In genomic region chr11:83292709-83293435, GRCh38 we compare ENCODE assay signal across 8 cellular contexts. TPM values are rescaled to one million over a fixed set of nuclear protein-coding genes. Genes with fewer than 3 reads are reported as not detected.
DNase-seq lines count a peak whose midpoint lies in the region; ATAC-seq, FAIRE-seq and TF ChIP-seq lines count a peak whose summit lies in the region.
"Had no signal": no experiment of that assay in that cellular context is flagged by ENCODE, and none has a peak within 500 bp of the region (broad histone marks: within the 10 kb centered on the region; RNA-seq: fewer than 3 reads in every experiment).

No MANE protein-coding gene starts in this region.

- peak; percentile 87 for TF ChIP-seq CTCF in OCI-LY7 (conservative IDR thresholded peaks at IDR 0.05; ENCODE audit: low read length)

- peak overlapping the region; percentile 94; the same call in 1 of the 2 replicates for H2AFZ ChIP-seq in OCI-LY7 (ENCODE audit: low read length)

- intact Hi-C loops in OCI-LY7 (cut with micrococcal nuclease; ENCODE audit: unreplicated experiment) = loop anchor here (5.0 kb wide), 2 partner anchors 429 to 524 kb away; no protein-coding TSS in a partner anchor

- no peak for FAIRE-seq in small intestine (lab: Jason Lieb, UNC)

- H3K4me1 ChIP-seq in OCI-LY7 (ENCODE audit: insufficient read depth, low read length, poor library complexity, severe bottlenecking) (peaks cover 33% of the 10 kb centered on the region), iPS DF 6.9 (ENCODE audit: control insufficient read depth, insufficient read depth, low read length) (peaks cover 1% of the 10 kb centered on the region; the same call in 1 of the 2 replicates), small intestine (ENCODE audit: control insufficient read depth in 2 of 2, insufficient read depth in 1 of 2, low read depth in 1 of 2, low read length in 1 of 2) (no peaks in the 10 kb centered on the region)

- peak overlapping the region; percentile 73 for H3K4me2 ChIP-seq in OCI-LY7 (ENCODE audit: low read length)

- no CpG with 5 or more reads among the region's 7 CpGs for whole genome bisulfite sequencing in iPS DF 6.9 (ENCODE audit: insufficient coverage, insufficient read length)
- WGBS in small intestine, 3 donors = 48 to 55% (median 52%) methylated on average over 7 of the region's 7 CpGs

- no peaks in the 10 kb centered on the region for H3K9me2 ChIP-seq in OCI-LY7 (ENCODE audit: insufficient read depth, low read length)

- DNase-seq in ELR (ENCODE audit: low read depth) (peak; percentile 81), HK-2 (ENCODE audit: unreplicated experiment) (peak; percentile 1), OCI-LY7 (ENCODE audit: low spot score) (peak; percentile 75), astrocyte of the hippocampus (ENCODE audit: low read depth, low spot score) (peak; percentile 81), iPS DF 6.9 (ENCODE audit: low read depth, low spot score) (peak; percentile 48), small intestine (peak; percentile 63)

- no peaks in the 10 kb centered on the region for H3K27me3 ChIP-seq in iPS DF 6.9 (ENCODE audit: control insufficient read depth, insufficient read depth, low read length)
- H3K27me3 ChIP-seq in small intestine (ENCODE audit: control insufficient read depth in 2 of 2, insufficient read depth in 2 of 2, low read length in 2 of 2) = peaks cover 0 to 4% of the 10 kb centered on the region in 2 donors

- POLR2A ChIA-PET in OCI-LY7 (lab: Charles Lee) = interaction anchor here (0.7 to 1.6 kb wide), 15 partner anchors 9 to 1961 kb away, joined by 3 to 7 read pairs (median 3); partner anchors contain the start of gene DDIAS

- H3K4me3 ChIP-seq in OCI-LY7 (ENCODE audit: low read depth, low read length, poor library complexity, severe bottlenecking) (peak overlapping the region; percentile 50), iPS DF 6.9 (ENCODE audit: low read length) (no peak overlapping the region), small intestine (ENCODE audit: low read depth in 1 of 2, low read length in 2 of 2) (no peak overlapping the region)

- ATAC-seq in GM19467 (IDR thresholded peaks at IDR 0.05; ENCODE audit: unreplicated experiment) = peak; percentile 56

- H4K20me1 ChIP-seq in OCI-LY7 (ENCODE audit: insufficient read depth, low read length) = no peaks in the 10 kb centered on the region

- H3K36me3 ChIP-seq in OCI-LY7 (ENCODE audit: insufficient read depth, low read length) (no peaks in the 10 kb centered on the region; the same call in 1 of the 2 replicates), iPS DF 6.9 (ENCODE audit: control insufficient read depth, insufficient read depth, low read length) (no peaks in the 10 kb centered on the region), small intestine (ENCODE audit: control insufficient read depth in 2 of 2, insufficient read depth in 2 of 2, low read length in 2 of 2) (no peaks in the 10 kb centered on the region)
- H3K36me3 ChIP-seq: neutrophil had no signal

- H3K27ac ChIP-seq in OCI-LY7 (ENCODE audit: low read depth, low read length, poor library complexity, severe bottlenecking) (no peak overlapping the region), iPS DF 6.9 (ENCODE audit: low read length) (no peak overlapping the region), small intestine (ENCODE audit: low read depth in 1 of 2, low read length in 1 of 2) (no peak overlapping the region)
- H3K27ac ChIP-seq: neutrophil had no signal

- H3K79me2 ChIP-seq in OCI-LY7 (ENCODE audit: insufficient read depth, low read depth, low read length) = no peaks in the 10 kb centered on the region

- CTCF ChIA-PET in OCI-LY7 (lab: Charles Lee; ENCODE audit: unreplicated experiment) = interaction anchor here (0.6 to 1.5 kb wide), 7 partner anchors 8 to 544 kb away, joined by 3 to 4 read pairs (median 3); partner anchors contain the start of gene DDIAS

- BruUV-seq in OCI-LY7 (replicated peaks; lab: Mats Ljungman, UMichigan) = no TSS peak

- H3K9me3 ChIP-seq in OCI-LY7 (ENCODE audit: low read length) (no peaks in the 10 kb centered on the region; the same call in 1 of the 2 replicates), iPS DF 6.9 (ENCODE audit: control insufficient read depth, insufficient read depth, low read length) (no peaks in the 10 kb centered on the region), small intestine (ENCODE audit: control insufficient read depth, low read depth) (no peaks in the 10 kb centered on the region)
- H3K9me3 ChIP-seq: neutrophil had no signal

RNA-seq across cellular contexts. Expression of gene CCDC90B, which starts 6.7 kb away (rescaled TPM):
- 39.3 and 54.9 TPM in 2 replicates for total RNA-seq in OCI-LY7 (2014; rRNA removed; shearing (Covaris generic))
- total RNA-seq in OCI-LY7 (2022) = 47.4 and 52.8 TPM in 2 replicates
- polyA plus RNA-seq in small intestine = 10 to 100 TPM; 35.5 to 60.4 (median 40.3) TPM

Comparison
In these comparisons a context has a peak if more than half of its experiments do, and no peak if none do; other contexts are left out.
1. DNase-seq: peak in every context shown above with its lines; median percentile 81 in ELR; 81 in astrocyte of the hippocampus; 75 in OCI-LY7; 63 in small intestine; 48 in iPS DF 6.9; 1 in HK-2.